Comparison of ENCODE assay signal across 10 cellular contexts in genomic region chr11:45900916-45901617, GRCh38. TPM values are rescaled to one million over a fixed set of nuclear protein-coding genes. Genes with fewer than 3 reads are reported as not detected.
DNase-seq lines count a peak whose midpoint lies in the region; ATAC-seq, FAIRE-seq and TF ChIP-seq lines count a peak whose summit lies in the region.
"Had no signal": no experiment of that assay in that cellular context is flagged by ENCODE, and none has a peak within 500 bp of the region (broad histone marks: within the 10 kb centered on the region; RNA-seq: fewer than 3 reads in every experiment).

No MANE protein-coding gene starts in this region.

- H3K27ac Mint-ChIP-seq in CD8-positive, alpha-beta T cell: no peak overlapping the region
- H3K27ac Mint-ChIP-seq in T-helper 17 cell: peak overlapping the region; percentile 70

- CTCF ChIA-PET in CD8-positive, alpha-beta T cell (lab: Charles Lee): interaction anchor here (0.6 kb wide), 1 partner anchor 105 kb away, joined by 3 read pairs; no protein-coding TSS in a partner anchor

- TF ChIP-seq CTCF in CD8-positive, alpha-beta T cell (IDR thresholded peaks at IDR 0.05): no peak
- TF ChIP-seq CTCF in foreskin fibroblast (IDR thresholded peaks at IDR 0.05; ENCODE audit: low read depth, low read length) (no peak), pancreas (IDR thresholded peaks at IDR 0.05) (no peak)

- POLR2A ChIA-PET in CD8-positive, alpha-beta T cell (lab: Charles Lee): no interaction called here

- no peak overlapping the region for H3K4me3 ChIP-seq in CD8-positive, alpha-beta T cell (ENCODE audit: low read depth, low read length)
- H3K4me3 ChIP-seq in foreskin fibroblast (ENCODE audit: low read depth in 1 of 2, low read length in 2 of 2) (peak overlapping the region; percentile 62 to 66), pancreas (peak overlapping the region; percentile 35 to 65 (median 48))

- no peak for ATAC-seq in CD8-positive, alpha-beta T cell
- ATAC-seq in T-helper 17 cell (no peak), pancreas (peak; percentile 20 to 46 (median 36)), GM18502 (IDR thresholded peaks at IDR 0.05; ENCODE audit: poor library complexity, unreplicated experiment) (no peak)

- H3K4me3 Mint-ChIP-seq in CD8-positive, alpha-beta T cell: peak overlapping the region; percentile 75
- H3K4me3 Mint-ChIP-seq in T-helper 17 cell: peak overlapping the region; percentile 78

- 1 to 8% methylated on average over 8 of the region's 8 CpGs for WGBS in pancreas, 2 donors

- H3K27me3 ChIP-seq in CD8-positive, alpha-beta T cell (ENCODE audit: insufficient read depth, low read length): peaks cover 6% of the 10 kb centered on the region
- H3K27me3 ChIP-seq in pancreas: no peaks in the 10 kb centered on the region

- no peaks in the 10 kb centered on the region for H3K9me3 ChIP-seq in CD8-positive, alpha-beta T cell (ENCODE audit: low read length)
- H3K9me3 ChIP-seq in T-helper 17 cell (ENCODE audit: control insufficient read depth, low read length, poor library complexity, severe bottlenecking) (no peaks in the 10 kb centered on the region), pancreas (no peaks in the 10 kb centered on the region)

- no peaks in the 10 kb centered on the region for H3K36me3 ChIP-seq in CD8-positive, alpha-beta T cell (ENCODE audit: insufficient read depth, low read length)
- H3K36me3 ChIP-seq in pancreas: peaks cover 0 to 14% (median 3%) of the 10 kb centered on the region in 3 donors

- no peak for FAIRE-seq in pancreas (lab: Jason Lieb, UNC)

- peaks cover 15% of the 10 kb centered on the region for H3K4me1 ChIP-seq in CD8-positive, alpha-beta T cell (ENCODE audit: insufficient read depth, low read length)
- H3K4me1 ChIP-seq in pancreas: peaks cover 7 to 21% (median 18%) of the 10 kb centered on the region in 3 donors

- no peaks in the 10 kb centered on the region for H3K9me3 Mint-ChIP-seq in CD8-positive, alpha-beta T cell

- H3K27ac ChIP-seq in CD8-positive, alpha-beta T cell (ENCODE audit: low read depth, low read length): no peak overlapping the region
- peak overlapping the region; percentile 67 to 95 (median 88) for H3K27ac ChIP-seq in pancreas

- H3K36me3 Mint-ChIP-seq in CD8-positive, alpha-beta T cell: no peaks in the 10 kb centered on the region
- peaks cover 3% of the 10 kb centered on the region for H3K36me3 Mint-ChIP-seq in T-helper 17 cell (ENCODE audit: low read depth)

- H3K27me3 Mint-ChIP-seq in CD8-positive, alpha-beta T cell (ENCODE audit: low read depth): peaks cover 4% of the 10 kb centered on the region
- H3K27me3 Mint-ChIP-seq in T-helper 17 cell: peaks cover 21% of the 10 kb centered on the region

- H3K4me1 Mint-ChIP-seq in CD8-positive, alpha-beta T cell (ENCODE audit: low read depth): peaks cover 11% of the 10 kb centered on the region
- H3K4me1 Mint-ChIP-seq in T-helper 17 cell: peaks cover 18% of the 10 kb centered on the region

- intact Hi-C loops in CD8-positive, alpha-beta T cell (cut with DNase I, micrococcal nuclease): loop anchor here in 1 of 2 experiments (2.0 to 5.0 kb wide), 2 partner anchors 16 to 99 kb away; partner anchors contain the start of gene PEX16
- intact Hi-C loops in pancreas (cut with DNase I) (no loop called here), posterior vena cava (cut with DNase I) (loop anchor here in 1 of 2 donors (5.0 kb wide), 1 partner anchor 94 kb away; the partner anchor contains the start of gene SLC35C1)

- DNase-seq in CD8-positive, alpha-beta T cell: no peak
- DNase-seq in T-helper 17 cell (no peak), foreskin fibroblast (peak in 1 of 2 donors; percentile 31), pancreas (peak; percentile 67 to 90 (median 76)), NCI-H1048 (lab: John Stamatoyannopoulos, UW) (no peak), LoVo (ENCODE audit: low spot score) (no peak), posterior vena cava (ENCODE audit: low spot score) (no peak)
- DNase-seq: stimulated activated CD4-positive, alpha-beta T cell treated with anti-CD3 and anti-CD28 coated beads, Interleukin-4, amount 100 ng/mL, for 24 hours had no signal

RNA-seq across cellular contexts. Expression of gene FREY1, which starts 6.0 kb away (rescaled TPM):
- total RNA-seq in CD8-positive, alpha-beta T cell: 1 to 10 TPM; 3.7 to 5.1 TPM
- total RNA-seq in T-helper 17 cell (1 to 10 TPM; 3.1 to 3.2 TPM), pancreas (under 1 TPM in 5 of 6 donors, not detected in 1; 0.28 to 0.66 (median 0.40) TPM), posterior vena cava (under 1 TPM in 1 of 2 donors, not detected in 1; 0.57 TPM)
- 1 to 10 TPM in 1 of 2 donors, under 1 TPM in 1; 0.12 to 1.3 TPM for polyA plus RNA-seq in pancreas
- polyA plus RNA-seq: aorta had no signal

RNA-seq across cellular contexts. Expression of gene MAPK8IP1, which starts 15.6 kb away (rescaled TPM):
- total RNA-seq in CD8-positive, alpha-beta T cell: 1 to 10 TPM; 6.5 to 8.4 TPM
- total RNA-seq in T-helper 17 cell (10 to 100 TPM in 1 of 2 donors, 1 to 10 TPM in 1; 7.6 to 10.2 TPM), pancreas (10 to 100 TPM; 21.3 to 49.7 (median 40.6) TPM), posterior vena cava (10 to 100 TPM in 1 of 2 donors, 1 to 10 TPM in 1; 8.5 to 10.9 TPM)
- 10 to 100 TPM; 22.5 to 31.6 TPM for polyA plus RNA-seq in pancreas

RNA-seq across cellular contexts. Expression of gene PEX16, which starts 16.6 kb away (rescaled TPM):
- 10 to 100 TPM; 51.5 to 55.6 TPM for total RNA-seq in CD8-positive, alpha-beta T cell
- total RNA-seq in T-helper 17 cell: 10 to 100 TPM; 59.1 to 64.2 TPM
- 10 to 100 TPM; 18.6 to 26.8 (median 23.6) TPM for total RNA-seq in pancreas
- 10 to 100 TPM; 39.2 to 44.3 TPM for polyA plus RNA-seq in pancreas
- total RNA-seq in posterior vena cava: 10 to 100 TPM; 13.3 to 18.8 TPM

RNA-seq across cellular contexts. Expression of gene LARGE2, which starts 21.4 kb away (rescaled TPM):
- 1 to 10 TPM; 3.0 to 4.2 TPM for total RNA-seq in CD8-positive, alpha-beta T cell
- total RNA-seq in T-helper 17 cell (1 to 10 TPM; 3.9 to 7.9 TPM), pancreas (10 to 100 TPM in 5 of 6 donors, 1 to 10 TPM in 1; 9.0 to 20.4 (median 16.9) TPM), posterior vena cava (not detected)
- polyA plus RNA-seq in pancreas: 10 to 100 TPM; 48.2 to 48.4 TPM
- polyA plus RNA-seq: aorta had no signal

RNA-seq across cellular contexts. Expression of gene CRY2, which starts 53.8 kb away (rescaled TPM):
- total RNA-seq in CD8-positive, alpha-beta T cell: 100 to 1,000 TPM; 172 to 177 TPM
- total RNA-seq in T-helper 17 cell (100 to 1,000 TPM; 200 to 224 TPM), pancreas (10 to 100 TPM; 15.3 to 29.4 (median 20.7) TPM), posterior vena cava (10 to 100 TPM; 32.2 to 49.5 TPM)
- 10 to 100 TPM; 16.0 to 28.5 TPM for polyA plus RNA-seq in pancreas

Comparison
In these comparisons a context has a peak if more than half of its experiments do, and no peak if none do; other contexts are left out.
1. ATAC-seq: peak in pancreas (4 of 4); none in CD8-positive, alpha-beta T cell (single experiment), T-helper 17 cell (single experiment) and GM18502 (single experiment).
2. DNase-seq: peak in pancreas (6 of 6); none in CD8-positive, alpha-beta T cell (0 of 7), T-helper 17 cell (0 of 3), NCI-H1048 (single experiment), LoVo (single experiment) and posterior vena cava (single experiment).